In the genomic region with DNA sequence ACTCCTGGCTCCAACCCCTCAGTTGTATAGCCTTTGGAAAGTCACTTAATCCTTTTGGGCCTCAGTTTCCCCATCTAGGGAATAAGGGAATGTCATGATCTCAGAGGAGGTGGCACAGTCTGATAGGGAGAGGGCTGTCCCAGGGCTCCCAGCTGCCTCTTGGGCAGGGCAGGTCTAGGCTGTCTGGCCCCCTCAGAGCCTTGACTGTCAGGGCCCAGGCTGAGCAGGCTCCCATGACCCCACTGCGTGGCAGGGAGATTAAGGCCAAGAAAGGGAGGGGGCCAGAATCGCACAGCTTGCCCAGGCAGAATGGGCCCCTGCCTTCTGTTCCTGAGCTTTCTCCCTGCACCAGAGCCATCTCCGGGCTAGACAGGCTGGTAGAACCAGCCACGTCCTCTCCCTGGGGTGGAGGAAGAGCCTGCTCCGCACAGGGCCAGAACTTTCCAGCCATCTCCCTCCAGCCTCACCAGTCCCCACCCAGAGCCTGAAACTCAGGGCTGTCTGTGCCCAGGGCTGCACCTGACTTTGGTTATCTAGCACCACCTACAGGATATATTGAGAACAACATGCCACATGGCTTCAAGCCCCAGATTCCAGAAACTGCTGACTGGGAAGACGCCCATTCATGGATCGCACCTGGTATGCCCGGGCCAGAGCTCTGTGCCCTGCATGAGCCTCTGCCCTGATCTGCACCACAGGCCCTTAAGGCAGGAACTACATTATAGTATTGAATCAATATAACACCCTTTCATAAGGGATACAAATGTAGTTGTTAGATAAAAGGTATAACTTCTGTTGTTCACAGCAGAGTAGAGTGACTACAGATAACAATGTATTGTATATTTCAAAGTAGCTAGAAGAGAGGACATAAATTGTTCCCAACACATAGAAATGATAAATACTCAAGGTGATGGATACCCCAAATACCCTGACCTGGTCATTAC, we compare ENCODE assay signal across 8 cellular contexts. TPM values are rescaled to one million over a fixed set of nuclear protein-coding genes. Genes with fewer than 3 reads are reported as not detected.
DNase-seq lines count a peak whose midpoint lies in the region; ATAC-seq and TF ChIP-seq lines count a peak whose summit lies in the region.

No MANE protein-coding gene starts in this region.

- peaks cover 40% of the 10 kb centered on the region for H3K4me1 Mint-ChIP-seq in activated CD4-positive, alpha-beta T cell treated with anti-CD3 and anti-CD28 coated beads for 36 hours

- intact Hi-C loops in activated CD4-positive, alpha-beta T cell treated with anti-CD3 and anti-CD28 coated beads for 36 hours (cut with DNase I, micrococcal nuclease) = loop anchor here (1.0 to 5.0 kb wide), 5 partner anchors 80 to 248 kb away; partner anchors contain the start of gene CDK9 (in 1 of the 2)

- no peaks in the 10 kb centered on the region for H3K9me3 Mint-ChIP-seq in activated CD4-positive, alpha-beta T cell treated with anti-CD3 and anti-CD28 coated beads for 36 hours (ENCODE audit: low read depth)

- peak overlapping the region; percentile 59 for H3K27ac Mint-ChIP-seq in activated CD4-positive, alpha-beta T cell treated with anti-CD3 and anti-CD28 coated beads for 36 hours

- H3K27me3 Mint-ChIP-seq in activated CD4-positive, alpha-beta T cell treated with anti-CD3 and anti-CD28 coated beads for 36 hours = peaks cover 2% of the 10 kb centered on the region

- H3K36me3 Mint-ChIP-seq in activated CD4-positive, alpha-beta T cell treated with anti-CD3 and anti-CD28 coated beads for 36 hours (ENCODE audit: low read depth) = no peaks in the 10 kb centered on the region

- DNase-seq in ELF-1 (ENCODE audit: low read depth, low spot score) (peak; percentile 95), NCI-H524 treated with DMSO at 0.1 percent for 48 hours (lab: John Stamatoyannopoulos, UW) (peak; percentile 61), coronary artery (ENCODE audit: low spot score) (peak; percentile 81), left kidney (ENCODE audit: low read depth, low spot score) (peak; percentile 85)
- peak; percentile 77 for DNase-seq in activated CD4-positive, alpha-beta T cell treated with anti-CD3 and anti-CD28 coated beads for 36 hours
- DNase-seq in stimulated activated CD4-positive, alpha-beta T cell treated with anti-CD3 and anti-CD28 coated beads, Interleukin-4, amount 100 ng/mL, for 24 hours = peak; percentile 74

- H3K4me3 ChIP-seq in coronary artery = no peak overlapping the region

- CTCF ChIA-PET in activated CD4-positive, alpha-beta T cell treated with anti-CD3 and anti-CD28 coated beads for 36 hours (lab: Charles Lee) = interaction anchor here (0.6 to 5.4 kb wide), 41 partner anchors 8 to 783 kb away, joined by 3 to 126 read pairs (median 7); partner anchors contain the start of genes EEIG1, NAIF1, PIP5KL1 and SLC25A25

- H3K27ac ChIP-seq in coronary artery = no peak overlapping the region

- H3K4me3 Mint-ChIP-seq in activated CD4-positive, alpha-beta T cell treated with anti-CD3 and anti-CD28 coated beads for 36 hours = no peak overlapping the region

- ATAC-seq in HG03439 (IDR thresholded peaks at IDR 0.05; ENCODE audit: unreplicated experiment) (peak; percentile 40), GM19395 (IDR thresholded peaks at IDR 0.05; ENCODE audit: unreplicated experiment) (no peak)
- peak; percentile 59 for ATAC-seq in activated CD4-positive, alpha-beta T cell treated with anti-CD3 and anti-CD28 coated beads for 36 hours

- POLR2A ChIA-PET in activated CD4-positive, alpha-beta T cell treated with anti-CD3 and anti-CD28 coated beads for 36 hours (lab: Charles Lee) = interaction anchor here (0.6 kb wide), 3 partner anchors 13 to 234 kb away, joined by 3 read pairs; no protein-coding TSS in a partner anchor

- TF ChIP-seq CTCF in coronary artery (IDR thresholded peaks at IDR 0.05) = peak; percentile 83

RNA-seq across cellular contexts. Expression of gene NAIF1, which starts 32.0 kb away (rescaled TPM):
- 10 to 100 TPM; 11.3 to 13.7 TPM for total RNA-seq in activated CD4-positive, alpha-beta T cell treated with anti-CD3 and anti-CD28 coated beads for 36 hours

RNA-seq across cellular contexts. Expression of gene SLC25A25, which starts 32.9 kb away (rescaled TPM):
- total RNA-seq in activated CD4-positive, alpha-beta T cell treated with anti-CD3 and anti-CD28 coated beads for 36 hours = 10 to 100 TPM in 1 of 2 experiments, 1 to 10 TPM in 1; 6.9 to 10.8 TPM

RNA-seq across cellular contexts. Expression of gene EEIG1, which starts 54.3 kb away (rescaled TPM):
- 10 to 100 TPM; 56.2 to 58.4 TPM for total RNA-seq in activated CD4-positive, alpha-beta T cell treated with anti-CD3 and anti-CD28 coated beads for 36 hours
